In the genomic region with DNA sequence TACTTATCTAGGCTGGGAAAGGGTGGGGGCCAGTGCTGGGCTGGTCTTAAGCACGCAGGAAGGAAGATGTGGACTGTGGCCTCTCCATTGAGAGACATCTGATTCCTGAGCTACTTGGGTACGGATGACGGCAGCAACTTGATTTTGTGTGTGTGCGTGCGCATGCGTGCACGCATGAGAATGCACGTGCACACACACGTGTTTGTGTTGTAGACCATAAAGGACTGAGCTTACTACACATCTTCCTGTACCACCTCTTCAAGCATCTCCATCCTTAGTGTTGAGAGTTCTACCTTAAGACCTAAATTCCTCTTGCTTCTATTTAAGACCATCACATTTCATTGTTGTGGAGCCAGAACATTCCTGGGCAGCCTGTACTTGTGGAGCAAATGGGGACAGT, we compare ENCODE assay signal across 8 cellular contexts. TPM values are rescaled to one million over a fixed set of nuclear protein-coding genes. Genes with fewer than 3 reads are reported as not detected.
"Had no signal": no experiment of that assay in that cellular context is flagged by ENCODE, and none has a peak within 500 bp of the region (broad histone marks: within the 10 kb centered on the region; RNA-seq: fewer than 3 reads in every experiment).

No MANE protein-coding gene starts in this region.

- H3K4me3 ChIP-seq: GM23338 had no signal

- ATAC-seq: GM23338 had no signal

- H3K27ac ChIP-seq: HL-60 had no signal

- H3K4me2 ChIP-seq: GM23338 had no signal

- H3K27ac Mint-ChIP-seq: GM23338, H9 had no signal

- H2AFZ ChIP-seq: GM23338 had no signal

- H3K4me3 Mint-ChIP-seq: GM23338, H9 had no signal

- DNase-seq: H9, HCEC 1CT, IMR-90 had no signal

- FAIRE-seq: H1, H54 had no signal

RNA-seq across cellular contexts. Expression of a gene that starts 9.5 kb away (rescaled TPM):
- total RNA-seq: GM23338, H1, H9, HT1080, IMR-90 had no signal
- polyA plus RNA-seq: GM23338, H1, IMR-90 had no signal

RNA-seq across cellular contexts. Expression of a gene that starts 11.6 kb away (rescaled TPM):
- total RNA-seq: GM23338, H1, H9, HT1080, IMR-90 had no signal
- polyA plus RNA-seq: GM23338, IMR-90 had no signal

RNA-seq across cellular contexts. Expression of a gene that starts 37.5 kb away (rescaled TPM):
- total RNA-seq: GM23338, H1, H9, HT1080, IMR-90 had no signal
- polyA plus RNA-seq: GM23338, H1, IMR-90 had no signal
